In the genomic region with DNA sequence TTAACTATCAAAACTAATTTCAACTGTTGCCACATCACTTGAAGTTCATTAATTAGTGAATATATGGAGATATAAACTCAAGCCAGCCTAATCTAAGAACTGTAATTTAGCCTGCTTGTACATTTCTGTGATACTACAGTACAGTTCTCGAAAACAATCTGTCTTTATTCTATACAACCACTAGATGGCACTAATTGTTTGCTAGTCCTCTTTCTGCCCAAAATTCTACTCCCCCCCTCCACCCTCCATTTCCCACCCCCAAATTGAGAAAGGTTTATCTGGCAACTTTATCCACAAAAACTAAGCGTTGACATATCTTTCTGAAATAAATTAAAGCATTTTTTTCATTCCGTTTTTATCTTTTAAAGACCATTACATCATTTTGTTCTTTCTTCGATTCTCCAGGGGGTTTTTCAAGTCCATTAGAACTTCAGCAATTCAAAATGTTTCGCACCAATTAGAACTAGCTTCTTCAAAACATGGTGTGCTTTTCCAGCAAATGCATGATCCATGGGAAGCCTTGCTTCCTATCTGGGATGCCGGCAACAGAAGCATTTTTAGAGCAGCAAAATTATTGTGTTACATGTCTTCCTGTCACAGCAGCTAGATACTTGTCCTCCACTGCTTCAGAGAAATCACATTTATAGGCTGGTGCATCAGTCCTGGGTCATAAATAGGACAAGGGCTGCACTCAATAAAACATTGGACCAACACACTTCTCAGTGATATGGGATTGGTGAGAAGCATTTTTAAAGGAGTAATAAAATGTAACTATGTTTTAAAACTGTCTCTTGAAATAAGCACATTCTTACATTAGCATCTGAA, we compare ENCODE assay signal across 8 cellular contexts.
A peak's percentile ranks its signal among the peaks of the same experiment; 100 is the strongest.
DNase-seq lines count a peak whose midpoint lies in the region; ATAC-seq and TF ChIP-seq lines count a peak whose summit lies in the region.

No MANE protein-coding gene starts in this region.

- H3K9me3 ChIP-seq in DND-41 (ENCODE audit: insufficient read depth, low read length, severe bottlenecking): no peaks in the 10 kb centered on the region
- H3K9me3 ChIP-seq in hepatocyte (ENCODE audit: low read depth): no peaks in the 10 kb centered on the region

- TF ChIP-seq CTCF in DND-41 (IDR thresholded peaks at IDR 0.05; ENCODE audit: borderline replicate concordance, extremely low read depth, low read length, poor library complexity, severe bottlenecking) (peak; percentile 73), hepatocyte (IDR thresholded peaks at IDR 0.05; ENCODE audit: poor library complexity) (peak; percentile 80)

- H2AFZ ChIP-seq in DND-41 (ENCODE audit: low read depth, low read length): no peak overlapping the region
- H2AFZ ChIP-seq in hepatocyte: no peak overlapping the region

- H3K4me2 ChIP-seq in DND-41 (ENCODE audit: insufficient read depth, low read length) (no peak overlapping the region), hepatocyte (no peak overlapping the region)

- H3K36me3 ChIP-seq in DND-41 (ENCODE audit: insufficient read depth, low read length) (no peaks in the 10 kb centered on the region), hepatocyte (replicated peaks; ENCODE audit: insufficient read depth, low read depth) (no peaks in the 10 kb centered on the region)

- H3K79me2 ChIP-seq in DND-41 (ENCODE audit: insufficient read depth, low read length): no peaks in the 10 kb centered on the region
- H3K79me2 ChIP-seq in hepatocyte: no peaks in the 10 kb centered on the region

- no peaks in the 10 kb centered on the region for H4K20me1 ChIP-seq in DND-41 (ENCODE audit: insufficient read depth, low read length)
- H4K20me1 ChIP-seq in hepatocyte (ENCODE audit: insufficient read depth, poor library complexity, severe bottlenecking): no peaks in the 10 kb centered on the region

- H3K9me2 ChIP-seq in hepatocyte (replicated peaks; ENCODE audit: insufficient read depth): no peaks in the 10 kb centered on the region

- H3K4me3 ChIP-seq in DND-41 (ENCODE audit: low read depth in 1 of 2, low read length in 2 of 2): no peak overlapping the region
- H3K4me3 ChIP-seq in hepatocyte: no peak overlapping the region

- 32% methylated on average over 6 of the region's 6 CpGs for WGBS in hepatocyte (ENCODE audit: low lambda C conversion rate, missing lambda C conversion rate)

- H3K4me1 ChIP-seq in DND-41 (ENCODE audit: insufficient read depth, low read length) (no peaks in the 10 kb centered on the region), hepatocyte (ENCODE audit: insufficient read depth) (no peaks in the 10 kb centered on the region)

- H3K27ac ChIP-seq in DND-41 (ENCODE audit: low read length) (no peak overlapping the region), hepatocyte (no peak overlapping the region)

- H3K9ac ChIP-seq in DND-41 (ENCODE audit: low read depth, low read length): no peak overlapping the region

- peak; percentile 48; the same call in 2 of the 3 replicates for ATAC-seq in DND-41 (ENCODE audit: insufficient read depth, low read depth)
- ATAC-seq in HG02759 (IDR thresholded peaks at IDR 0.05; ENCODE audit: unreplicated experiment): peak; percentile 42

- peaks cover 13% of the 10 kb centered on the region for H3K27me3 ChIP-seq in DND-41 (ENCODE audit: insufficient read depth, low read length, poor library complexity)
- H3K27me3 ChIP-seq in hepatocyte: peaks cover 87% of the 10 kb centered on the region

- DNase-seq in DND-41 (no peak), SKM-1 treated with dmso at 0.1 percent for 144 hours (lab: John Stamatoyannopoulos, UW; ENCODE audit: unreplicated experiment) (peak; percentile 9), hepatocyte (ENCODE audit: low spot score) (no peak), NCI-H774 (lab: John Stamatoyannopoulos, UW) (no peak), SK-N-DZ (ENCODE audit: low spot score) (no peak), inferior parietal cortex (ENCODE audit: extremely low spot score) (no peak)
- no peak for DNase-seq in activated CD8-positive, alpha-beta memory T cell treated with anti-CD3 and anti-CD28 coated beads for 24 hours
